ENCODE assay signal across 24 cellular contexts in the genomic region with DNA sequence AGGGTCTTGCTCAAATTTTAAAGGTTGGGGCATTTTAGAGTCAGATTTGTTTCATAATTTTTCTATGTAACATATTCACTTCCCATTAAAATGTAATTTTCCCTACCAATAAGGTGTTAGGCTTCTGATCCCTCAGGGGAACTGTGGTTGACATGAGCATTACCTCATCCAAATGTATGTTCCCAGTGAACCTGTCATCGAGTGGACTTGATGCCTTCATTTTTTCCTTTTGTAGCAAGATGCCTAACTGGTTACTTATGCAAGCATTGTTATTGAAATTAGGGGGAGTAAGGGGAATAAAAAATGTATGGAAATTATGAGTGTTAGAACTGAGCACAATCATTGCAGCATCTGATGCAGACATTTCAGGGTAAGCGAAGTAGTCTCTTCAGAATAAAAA.
DNase-seq lines count a peak whose midpoint lies in the region; ATAC-seq and TF ChIP-seq lines count a peak whose summit lies in the region.
"Had no signal": no experiment of that assay in that cellular context is flagged by ENCODE, and none has a peak within 500 bp of the region (broad histone marks: within the 10 kb centered on the region; RNA-seq: fewer than 3 reads in every experiment).

No MANE protein-coding gene starts in this region.

- ATAC-seq in HG03378 (IDR thresholded peaks at IDR 0.05; ENCODE audit: unreplicated experiment), result no peak
- no peak for ATAC-seq in GM18502 (IDR thresholded peaks at IDR 0.05; ENCODE audit: poor library complexity, unreplicated experiment)
- ATAC-seq: GM12878 had no signal

- DNase-seq in NCI-H69 (lab: John Stamatoyannopoulos, UW), result peak; percentile 17
- peak; percentile 23 to 27 for DNase-seq in cardiac fibroblast (ENCODE audit: low read depth in 2 of 2)
- DNase-seq in fibroblast of mammary gland (ENCODE audit: low read depth), result peak; percentile 61
- peak; percentile 76 for DNase-seq in skeletal muscle cell (ENCODE audit: low read depth)
- no peak for DNase-seq in effector CD8-positive, alpha-beta T cell (lab: John Stamatoyannopoulos, UW)
- DNase-seq: 8988T; ACHN; BE2C; C1 segment of cervical spinal cord; CD4-positive, alpha-beta memory T cell; CD4-positive, CD25-positive, alpha-beta regulatory T cell; CD8-positive, alpha-beta memory T cell; COR-L47; DMS 273 treated with DMSO at 0.1 percent for 48 hours; DMS153; DMS53; DMS79; DND-41; EL; GDM1 had no signal

- TF ChIP-seq CTCF in cardiac fibroblast (IDR thresholded peaks at IDR 0.05; ENCODE audit: low read depth, low read length) (no peak), fibroblast of mammary gland (conservative IDR thresholded peaks at IDR 0.05; ENCODE audit: control insufficient read depth, insufficient read depth, low read depth, low read length) (no peak)

- H3K4me3 ChIP-seq in cardiac fibroblast (replicated peaks in 1 of 2; ENCODE audit: low read depth in 2 of 2, low read length in 2 of 2), result no peak overlapping the region
- H3K4me3 ChIP-seq in fibroblast of mammary gland (ENCODE audit: control insufficient read depth, low read depth, low read length), result no peak overlapping the region
- H3K4me3 ChIP-seq in skeletal muscle cell (ENCODE audit: low read depth, low read length), result no peak overlapping the region
- H3K4me3 ChIP-seq: BLaER1, GM12878 had no signal
